In genomic region chr6:159217595-159218275, GRCh38 we compare ENCODE assay signal across 8 cellular contexts. TPM values are rescaled to one million over a fixed set of nuclear protein-coding genes. Genes with fewer than 3 reads are reported as not detected.
DNase-seq lines count a peak whose midpoint lies in the region; ATAC-seq, FAIRE-seq and TF ChIP-seq lines count a peak whose summit lies in the region.

No MANE protein-coding gene starts in this region.

- no peak overlapping the region for H3K4me3 ChIP-seq in AG10803 (ENCODE audit: low read length)

- peak; percentile 87 for FAIRE-seq in GM12892 (lab: Jason Lieb, UNC)

- peak; percentile 59 for ATAC-seq in HG03135 (IDR thresholded peaks at IDR 0.05; ENCODE audit: unreplicated experiment)
- ATAC-seq in foreskin keratinocyte = peak; percentile 67
- ATAC-seq in sciatic nerve = peak; percentile 72

- H3K27ac ChIP-seq in foreskin keratinocyte = no peak overlapping the region

- peak; percentile 65 for DNase-seq in AG10803 (ENCODE audit: low read depth)
- DNase-seq in GM12892 (ENCODE audit: insufficient read length) = peak; percentile 52
- peak; percentile 37 for DNase-seq in RPMI7951 (ENCODE audit: low read depth)
- DNase-seq in foreskin keratinocyte = no peak
- no peak for DNase-seq in sciatic nerve (ENCODE audit: low spot score)
- DNase-seq in posterior vena cava (ENCODE audit: low spot score) = no peak
- no peak for DNase-seq in stimulated activated naive CD4-positive, alpha-beta T cell treated with Interleukin-2 at 50 U/mL for 16 hours (lab: John Stamatoyannopoulos, UW)

- no peaks in the 10 kb centered on the region for H3K27me3 ChIP-seq in foreskin keratinocyte

- intact Hi-C loops in sciatic nerve (cut with DNase I) = no loop called here
- intact Hi-C loops in posterior vena cava (cut with DNase I) = no loop called here

- H3K4me1 ChIP-seq in foreskin keratinocyte = no peaks in the 10 kb centered on the region

- TF ChIP-seq CTCF in AG10803 (conservative IDR thresholded peaks at IDR 0.05; ENCODE audit: low read length) = peak; percentile 60
- peak; percentile 59 for TF ChIP-seq CTCF in foreskin keratinocyte (conservative IDR thresholded peaks at IDR 0.05)

- TF ChIP-seq POLR2A in GM12892 (IDR thresholded peaks at IDR 0.05; ENCODE audit: low read depth, low read length) = no peak

RNA-seq across cellular contexts. Expression of gene FNDC1, which starts 48.5 kb away (rescaled TPM):
- not detected for polyA plus RNA-seq in GM12892 (2012; ENCODE audit: missing spikeins)
- total RNA-seq in RPMI7951 (2014; rRNA removed; shearing (Covaris generic)) = not detected in 2 replicates
- total RNA-seq in foreskin keratinocyte (0.03 and 0.04 TPM in 2 replicates), sciatic nerve (13.7 TPM), posterior vena cava (1 to 10 TPM; 2.8 to 5.1 TPM)
- polyA plus RNA-seq in foreskin keratinocyte = 0.01 and 0.02 TPM in 2 replicates

Comparison
In these comparisons a context has a peak if more than half of its experiments do, and no peak if none do; other contexts are left out.
1. DNase-seq: peak in AG10803 (single experiment), GM12892 (single experiment) and RPMI7951 (single experiment); none in foreskin keratinocyte (0 of 2), sciatic nerve (single experiment), posterior vena cava (single experiment) and stimulated activated naive CD4-positive, alpha-beta T cell treated with Interleukin-2 at 50 U/mL for 16 hours (single experiment).
2. Peak in every context shown above with its lines, with median percentiles within 50 percentile points of each other: ATAC-seq.